In genomic region chr3:195113536-195113935, GRCh38 we compare ENCODE assay signal across 19 cellular contexts.
DNase-seq lines count a peak whose midpoint lies in the region; ATAC-seq, FAIRE-seq and TF ChIP-seq lines count a peak whose summit lies in the region.
"Had no signal": no experiment of that assay in that cellular context is flagged by ENCODE, and none has a peak within 500 bp of the region (broad histone marks: within the 10 kb centered on the region; RNA-seq: fewer than 3 reads in every experiment).

No MANE protein-coding gene starts in this region.

- peak overlapping the region; percentile 54 for H2BK15ac ChIP-seq in mesenchymal stem cell (ENCODE audit: low read depth, poor library complexity, severe bottlenecking)

- H3K4me2 ChIP-seq in K562 (ENCODE audit: insufficient read depth, low read length) (peak overlapping the region; percentile 67; the same call in 1 of the 2 replicates), mesenchymal stem cell (ENCODE audit: low read length, poor library complexity, severe bottlenecking) (no peak overlapping the region)

- no peak for DNase-seq in K562 (ENCODE audit: extremely low read depth in 1 of 4, low spot score in 3 of 4)
- no peak for DNase-seq in mesenchymal stem cell
- peak; percentile 40 for DNase-seq in upper lobe of right lung
- DNase-seq in stimulated activated effector memory CD8-positive, alpha-beta T cell treated with anti-CD3 and anti-CD28 coated beads, Interleukin-12 subunit alpha, Interleukin-12 subunit beta, amount 100 ng/mL, for 72 hours (ENCODE audit: low spot score in 2 of 2): no peak
- no peak for DNase-seq in left lung
- DNase-seq: CD8-positive, alpha-beta T cell; COR-L47; DMS 273 treated with DMSO at 0.1 percent for 48 hours; DMS53; DND-41; EL; H9 had no signal

- in situ Hi-C loops in K562 (cut with MboI): no loop called here

- peaks cover 13 to 18% of the 10 kb centered on the region in 2 experiments; a peak in 2 of 3 replicates for H3K36me3 ChIP-seq in HEK293 (ENCODE audit: control insufficient read depth in 2 of 2, insufficient read depth in 1 of 2, low read length in 2 of 2)
- H3K36me3 ChIP-seq in K562 (ENCODE audit: control insufficient read depth, insufficient read depth, low read length): peaks cover 10% of the 10 kb centered on the region
- H3K36me3 ChIP-seq in mesenchymal stem cell (ENCODE audit: control insufficient read depth in 1 of 2, insufficient read depth in 2 of 2, low read depth in 1 of 2, low read length in 2 of 2): peaks cover 9 to 26% of the 10 kb centered on the region in 2 experiments
- no peaks in the 10 kb centered on the region for H3K36me3 ChIP-seq in upper lobe of right lung
- no peaks in the 10 kb centered on the region for H3K36me3 ChIP-seq in left lung
- H3K36me3 ChIP-seq: BLaER1 treated with 17β-estradiol and CSF1 and Interleukin-3, amounts not matched to agents 10 nM and 100 nM had no signal

- H3K4me3 ChIP-seq in HEK293 (ENCODE audit: low read depth, low read length): no peak overlapping the region
- H3K4me3 ChIP-seq in K562: no peak overlapping the region
- no peak overlapping the region for H3K4me3 ChIP-seq in mesenchymal stem cell (ENCODE audit: insufficient read depth in 1 of 2, low read depth in 1 of 2, low read length in 2 of 2)
- no peak overlapping the region for H3K4me3 ChIP-seq in upper lobe of right lung
- H3K4me3 ChIP-seq in left lung: no peak overlapping the region
- H3K4me3 ChIP-seq: BLaER1 treated with 17β-estradiol and CSF1 and Interleukin-3, amounts not matched to agents 10 nM and 100 nM; GM12878 had no signal

- no peak for TF ChIP-seq CTCF in HEK293 (tag by site-specific recombination; IDR thresholded peaks at IDR 0.05)
- no peak for TF ChIP-seq CTCF in K562 (IDR thresholded peaks at IDR 0.05 in 2 of 3, conservative IDR thresholded peaks at IDR 0.05 in 1 of 3; ENCODE audit: insufficient read depth in 2 of 3, low read depth in 1 of 3, low read length in 3 of 3)
- TF ChIP-seq CTCF in upper lobe of right lung (IDR thresholded peaks at IDR 0.05): no peak
- TF ChIP-seq CTCF in left lung (IDR thresholded peaks at IDR 0.05): no peak

- H3K4me3 Mint-ChIP-seq in stimulated activated effector memory CD8-positive, alpha-beta T cell treated with anti-CD3 and anti-CD28 coated beads, Interleukin-12 subunit alpha, Interleukin-12 subunit beta, amount 100 ng/mL, for 72 hours: no peak overlapping the region
- H3K4me3 Mint-ChIP-seq: B cell; CD8-positive, alpha-beta T cell; H9 had no signal

- H3K9me3 Mint-ChIP-seq in stimulated activated effector memory CD8-positive, alpha-beta T cell treated with anti-CD3 and anti-CD28 coated beads, Interleukin-12 subunit alpha, Interleukin-12 subunit beta, amount 100 ng/mL, for 72 hours: no peaks in the 10 kb centered on the region
- H3K9me3 Mint-ChIP-seq: CD8-positive, alpha-beta T cell; H9 had no signal

- no peak for TF ChIP-seq EP300 in K562 (IDR thresholded peaks at IDR 0.05; ENCODE audit: low read length)

- H3K27me3 ChIP-seq in K562 (ENCODE audit: control insufficient read depth in 2 of 2, insufficient read depth in 2 of 2, low read length in 2 of 2) (no peaks in the 10 kb centered on the region), mesenchymal stem cell (ENCODE audit: control insufficient read depth in 1 of 2, insufficient read depth in 1 of 2, low read length in 2 of 2) (no peaks in the 10 kb centered on the region), upper lobe of right lung (no peaks in the 10 kb centered on the region), left lung (no peaks in the 10 kb centered on the region)
- H3K27me3 ChIP-seq: BLaER1 treated with 17β-estradiol and CSF1 and Interleukin-3, amounts not matched to agents 10 nM and 100 nM had no signal

- H2BK120ac ChIP-seq in mesenchymal stem cell (ENCODE audit: low read depth, low read length): no peak overlapping the region

- H3K79me1 ChIP-seq in mesenchymal stem cell (replicated peaks; ENCODE audit: low read length, poor library complexity, severe bottlenecking): peaks cover 17% of the 10 kb centered on the region

- H3K9me3 ChIP-seq in HEK293 (ENCODE audit: control insufficient read depth, insufficient read depth, low read depth, low read length): no peaks in the 10 kb centered on the region
- no peaks in the 10 kb centered on the region for H3K9me3 ChIP-seq in K562 (replicated peaks; ENCODE audit: control insufficient read depth, insufficient read depth, low read depth, low read length)
- H3K9me3 ChIP-seq in mesenchymal stem cell (ENCODE audit: control insufficient read depth, low read length): no peaks in the 10 kb centered on the region
- H3K9me3 ChIP-seq in upper lobe of right lung: no peaks in the 10 kb centered on the region
- H3K9me3 ChIP-seq in left lung: no peaks in the 10 kb centered on the region
- H3K9me3 ChIP-seq: BLaER1 treated with 17β-estradiol and CSF1 and Interleukin-3, amounts not matched to agents 10 nM and 100 nM had no signal

- CTCF ChIA-PET in HEK293 (lab: Yijun Ruan, JAX) (interaction anchor here (0.5 to 0.6 kb wide), 2 partner anchors 321 to 438 kb away, joined by 3 to 5 read pairs; no protein-coding TSS in a partner anchor), K562 (lab: Yijun Ruan, JAX; ENCODE audit: low intra/inter-chr PET ratio) (no interaction called here)

- H3K4me1 ChIP-seq in HEK293 (ENCODE audit: control insufficient read depth, insufficient read depth, low read length) (no peaks in the 10 kb centered on the region), K562 (replicated peaks in 1 of 2; ENCODE audit: control insufficient read depth in 2 of 2, insufficient read depth in 2 of 2, low read length in 2 of 2) (peaks cover 45 to 62% of the 10 kb centered on the region in 2 experiments), mesenchymal stem cell (ENCODE audit: control insufficient read depth, insufficient read depth, low read depth, low read length) (peaks cover 9% of the 10 kb centered on the region), upper lobe of right lung (no peaks in the 10 kb centered on the region), left lung (no peaks in the 10 kb centered on the region)

- H3K27ac Mint-ChIP-seq in stimulated activated effector memory CD8-positive, alpha-beta T cell treated with anti-CD3 and anti-CD28 coated beads, Interleukin-12 subunit alpha, Interleukin-12 subunit beta, amount 100 ng/mL, for 72 hours: no peak overlapping the region
- H3K27ac Mint-ChIP-seq: CD8-positive, alpha-beta T cell had no signal

- FAIRE-seq in K562 (lab: Jason Lieb, UNC): no peak
- FAIRE-seq: GM12878, GM19239, H1, HepG2 had no signal

- no peaks in the 10 kb centered on the region; the same call in 2 of the 3 replicates for H3K79me2 ChIP-seq in K562 (ENCODE audit: control insufficient read depth, insufficient read depth, low read length)

- no TSS peak for BruUV-seq in K562 (replicated peaks; lab: Mats Ljungman, UMichigan)

- no peak for TF ChIP-seq RAD21 in K562 (CRISPR knock-in tag; conservative IDR thresholded peaks at IDR 0.05 in 1 of 2, IDR thresholded peaks at IDR 0.05 in 1 of 2)

- no peak overlapping the region for H2BK5ac ChIP-seq in mesenchymal stem cell (ENCODE audit: low read depth, low read length, poor library complexity, severe bottlenecking)

- no peaks in the 10 kb centered on the region for H3K36me3 Mint-ChIP-seq in stimulated activated effector memory CD8-positive, alpha-beta T cell treated with anti-CD3 and anti-CD28 coated beads, Interleukin-12 subunit alpha, Interleukin-12 subunit beta, amount 100 ng/mL, for 72 hours
- H3K36me3 Mint-ChIP-seq: CD8-positive, alpha-beta T cell had no signal

- H2BK12ac ChIP-seq in mesenchymal stem cell (ENCODE audit: low read length in 2 of 2): no peak overlapping the region

- H2AK5ac ChIP-seq in mesenchymal stem cell (ENCODE audit: low read length, severe bottlenecking): no peak overlapping the region

- H3K9ac ChIP-seq in K562 (ENCODE audit: insufficient read depth in 1 of 2, low read depth in 2 of 2, low read length in 2 of 2) (peak overlapping the region in 1 of 2 experiments; percentile 23; a peak in 2 of 4 replicates), mesenchymal stem cell (ENCODE audit: low read length) (no peak overlapping the region)

- no peak overlapping the region for H3K18ac ChIP-seq in mesenchymal stem cell (ENCODE audit: low read depth in 1 of 2, low read length in 2 of 2)

- 67% methylated on average over 6 of the region's 6 CpGs for WGBS in K562 (ENCODE audit: insufficient coverage, low coverage, missing lambda C conversion rate)
- WGBS in mesenchymal stem cell: 97% methylated on average over 6 of the region's 6 CpGs

- H3K27ac ChIP-seq in HEK293 (ENCODE audit: extremely low read depth, low read depth, low read length): no peak overlapping the region
- peak overlapping the region; percentile 54; the same call in 1 of the 3 replicates for H3K27ac ChIP-seq in K562 (ENCODE audit: extremely low read depth, low read depth, low read length)
- no peak overlapping the region for H3K27ac ChIP-seq in mesenchymal stem cell (ENCODE audit: low read length, poor library complexity, severe bottlenecking)
- no peak overlapping the region for H3K27ac ChIP-seq in upper lobe of right lung
- H3K27ac ChIP-seq in left lung: no peak overlapping the region
- H3K27ac ChIP-seq: BLaER1 treated with 17β-estradiol and CSF1 and Interleukin-3, amounts not matched to agents 10 nM and 100 nM had no signal

- H4K91ac ChIP-seq in mesenchymal stem cell (ENCODE audit: low read length): no peak overlapping the region

- ATAC-seq in K562 (no peak), upper lobe of right lung (no peak), left lung (no peak)
- ATAC-seq in stimulated activated effector memory CD8-positive, alpha-beta T cell treated with anti-CD3 and anti-CD28 coated beads, Interleukin-12 subunit alpha, Interleukin-12 subunit beta, amount 100 ng/mL, for 72 hours: no peak
- ATAC-seq: CD8-positive, alpha-beta T cell; GM12878; HepG2 had no signal

- no peak overlapping the region for H3K4ac ChIP-seq in mesenchymal stem cell (ENCODE audit: low read depth in 1 of 2, low read length in 2 of 2)

- POLR2A ChIA-PET in HEK293 (lab: Yijun Ruan, JAX): no interaction called here
- POLR2A ChIA-PET in K562 (lab: Yijun Ruan, JAX): no interaction called here

- no peaks in the 10 kb centered on the region for H4K20me1 ChIP-seq in K562 (replicated peaks; ENCODE audit: control insufficient read depth, insufficient read depth, low read length)

- H2AFZ ChIP-seq in K562 (ENCODE audit: low read depth, low read length) (no peak overlapping the region), mesenchymal stem cell (ENCODE audit: low read depth, low read length) (no peak overlapping the region)

- no peak overlapping the region for H3K14ac ChIP-seq in mesenchymal stem cell (ENCODE audit: low read length in 2 of 2)

- H3K4me1 Mint-ChIP-seq in stimulated activated effector memory CD8-positive, alpha-beta T cell treated with anti-CD3 and anti-CD28 coated beads, Interleukin-12 subunit alpha, Interleukin-12 subunit beta, amount 100 ng/mL, for 72 hours: no peaks in the 10 kb centered on the region

- no peak overlapping the region for H3K23ac ChIP-seq in mesenchymal stem cell (ENCODE audit: low read length in 2 of 2)

- no peak for TF ChIP-seq POLR2A in K562 (conservative IDR thresholded peaks at IDR 0.05)

- no peak overlapping the region for H4K8ac ChIP-seq in mesenchymal stem cell (ENCODE audit: low read length)

- peaks cover 3% of the 10 kb centered on the region for H3K9me1 ChIP-seq in K562 (ENCODE audit: control insufficient read depth, insufficient read depth, low read length)

- intact Hi-C loops in K562 (cut with micrococcal nuclease): loop anchor here (10.0 kb wide), 1 partner anchor 71 kb away; no protein-coding TSS in a partner anchor
- intact Hi-C loops in upper lobe of right lung (cut with DNase I): no loop called here
- intact Hi-C loops in left lung (cut with DNase I): no loop called here
